In genomic region chr12:109192358-109192757, GRCh38 we compare ENCODE assay signal across 14 cellular contexts.
A peak's percentile ranks its signal among the peaks of the same experiment; 100 is the strongest.
DNase-seq lines count a peak whose midpoint lies in the region; ATAC-seq and TF ChIP-seq lines count a peak whose summit lies in the region.
"Had no signal": no experiment of that assay in that cellular context is flagged by ENCODE, and none has a peak within 500 bp of the region (broad histone marks: within the 10 kb centered on the region; RNA-seq: fewer than 3 reads in every experiment).

No MANE protein-coding gene starts in this region.

- no peak overlapping the region for H2AFZ ChIP-seq in GM23248
- H2AFZ ChIP-seq in OCI-LY7 (ENCODE audit: low read length): no peak overlapping the region

- no peak overlapping the region for H3K56ac ChIP-seq in mesendoderm (ENCODE audit: low read length)

- no peaks in the 10 kb centered on the region for H3K79me1 ChIP-seq in mesendoderm (ENCODE audit: low read length)

- H2BK120ac ChIP-seq in mesendoderm (ENCODE audit: low read depth, low read length): no peak overlapping the region

- intact Hi-C loops in OCI-LY7 (cut with micrococcal nuclease; ENCODE audit: unreplicated experiment): no loop called here

- H3K18ac ChIP-seq in mesendoderm (ENCODE audit: low read length): no peak overlapping the region

- no peak overlapping the region for H2BK5ac ChIP-seq in mesendoderm (ENCODE audit: low read length)

- no TSS peak for BruUV-seq in OCI-LY7 (replicated peaks; lab: Mats Ljungman, UMichigan)

- H3K23ac ChIP-seq in mesendoderm (ENCODE audit: low read length): no peak overlapping the region

- H2AK5ac ChIP-seq in mesendoderm (ENCODE audit: low read length): no peak overlapping the region

- no peak overlapping the region for H3K4me3 ChIP-seq in GM23248
- H3K4me3 ChIP-seq in RWPE2 (ENCODE audit: severe bottlenecking): no peak overlapping the region
- no peak overlapping the region for H3K4me3 ChIP-seq in skeletal muscle tissue (ENCODE audit: low read length in 3 of 3)
- H3K4me3 ChIP-seq in mesendoderm (ENCODE audit: low read length): no peak overlapping the region
- H3K4me3 ChIP-seq in OCI-LY7 (ENCODE audit: low read depth, low read length, poor library complexity, severe bottlenecking): no peak overlapping the region
- H3K4me3 ChIP-seq: smooth muscle cell, thyroid gland had no signal

- no peak overlapping the region for H4K5ac ChIP-seq in mesendoderm (ENCODE audit: low read length)

- H4K20me1 ChIP-seq in GM23248 (ENCODE audit: insufficient read depth) (no peaks in the 10 kb centered on the region), OCI-LY7 (ENCODE audit: insufficient read depth, low read length) (no peaks in the 10 kb centered on the region)

- no peak overlapping the region for H3K4ac ChIP-seq in mesendoderm (ENCODE audit: low read depth, low read length)

- in situ Hi-C loops in GM23248 (cut with MboI): no loop called here

- H4K8ac ChIP-seq in mesendoderm (ENCODE audit: low read depth, low read length): no peak overlapping the region

- no peaks in the 10 kb centered on the region for H3K9me2 ChIP-seq in GM23248 (ENCODE audit: insufficient read depth)
- no peaks in the 10 kb centered on the region for H3K9me2 ChIP-seq in OCI-LY7 (ENCODE audit: insufficient read depth, low read length)

- no peaks in the 10 kb centered on the region for H3K36me3 ChIP-seq in GM23248 (ENCODE audit: low read depth)
- H3K36me3 ChIP-seq in RWPE2 (ENCODE audit: low read depth): peaks cover 14% of the 10 kb centered on the region; the same call in 1 of the 2 replicates
- peaks cover 56 to 92% (median 79%) of the 10 kb centered on the region in 3 donors for H3K36me3 ChIP-seq in skeletal muscle tissue (ENCODE audit: control insufficient read depth in 3 of 3, insufficient read depth in 3 of 3, low read length in 3 of 3)
- no peaks in the 10 kb centered on the region for H3K36me3 ChIP-seq in mesendoderm (ENCODE audit: control insufficient read depth, insufficient read depth, low read length)
- peaks cover 21% of the 10 kb centered on the region; the same call in 1 of the 2 replicates for H3K36me3 ChIP-seq in OCI-LY7 (ENCODE audit: insufficient read depth, low read length)

- H3K27me3 ChIP-seq in GM23248 (replicated peaks; ENCODE audit: insufficient read depth) (no peaks in the 10 kb centered on the region), RWPE2 (ENCODE audit: insufficient read depth, poor library complexity, severe bottlenecking) (no peaks in the 10 kb centered on the region), skeletal muscle tissue (ENCODE audit: control insufficient read depth in 3 of 3, insufficient read depth in 3 of 3, low read length in 3 of 3) (no peaks in the 10 kb centered on the region), mesendoderm (ENCODE audit: insufficient read depth, low read length, poor library complexity) (no peaks in the 10 kb centered on the region)
- H3K27me3 ChIP-seq: thyroid gland had no signal

- 51 to 57% methylated on average over 3 of the region's 3 CpGs for WGBS in GM23248 (ENCODE audit: low coverage in 1 of 2, low lambda C conversion rate in 2 of 2, missing lambda C conversion rate in 2 of 2), 2 experiments
- WGBS in mesendoderm (ENCODE audit: extremely low coverage, insufficient coverage, low lambda C conversion rate): no CpG with 5 or more reads among the region's 3 CpGs

- ATAC-seq in RWPE2 (ENCODE audit: low read depth): peak; percentile 93
- ATAC-seq: Panc1 had no signal

- TF ChIP-seq CTCF in RWPE2 (IDR thresholded peaks at IDR 0.05; ENCODE audit: poor library complexity, severe bottlenecking): no peak
- TF ChIP-seq CTCF in OCI-LY7 (conservative IDR thresholded peaks at IDR 0.05; ENCODE audit: low read length): no peak

- H3K4me1 ChIP-seq in GM23248 (ENCODE audit: insufficient read depth) (0 out of 2 replicates have a peak, but pooled peaks cover 10% of the 10 kb centered on the region), RWPE2 (ENCODE audit: insufficient read depth, poor library complexity, severe bottlenecking) (peaks cover 27% of the 10 kb centered on the region), skeletal muscle tissue (ENCODE audit: control insufficient read depth in 3 of 3, insufficient read depth in 3 of 3, low read length in 3 of 3) (peaks cover 4 to 27% (median 22%) of the 10 kb centered on the region in 3 donors), mesendoderm (ENCODE audit: control insufficient read depth, low read depth, low read length) (peaks cover 2% of the 10 kb centered on the region), OCI-LY7 (ENCODE audit: insufficient read depth, low read length, poor library complexity, severe bottlenecking) (no peaks in the 10 kb centered on the region)
- H3K4me1 ChIP-seq: thyroid gland had no signal

- CTCF ChIA-PET in OCI-LY7 (lab: Charles Lee; ENCODE audit: unreplicated experiment): no interaction called here

- H3K9ac ChIP-seq in GM23248 (no peak overlapping the region), skeletal muscle tissue (ENCODE audit: low read depth in 1 of 3, low read length in 3 of 3) (peak overlapping the region in 1 of 3 donors; percentile 10), mesendoderm (ENCODE audit: low read length) (no peak overlapping the region)

- no peaks in the 10 kb centered on the region for H3F3A ChIP-seq in GM23248 (ENCODE audit: insufficient read depth)

- no peaks in the 10 kb centered on the region for H3K9me3 ChIP-seq in GM23248 (ENCODE audit: low read depth)
- no peaks in the 10 kb centered on the region for H3K9me3 ChIP-seq in RWPE2 (ENCODE audit: severe bottlenecking)
- H3K9me3 ChIP-seq in skeletal muscle tissue (ENCODE audit: control insufficient read depth in 3 of 3, low read length in 3 of 3): no peaks in the 10 kb centered on the region
- H3K9me3 ChIP-seq in OCI-LY7 (ENCODE audit: low read length): no peaks in the 10 kb centered on the region
- H3K9me3 ChIP-seq: thyroid gland had no signal

- H3K4me2 ChIP-seq in GM23248 (ENCODE audit: unreplicated experiment): no peak overlapping the region
- no peak overlapping the region for H3K4me2 ChIP-seq in mesendoderm (ENCODE audit: low read length)
- H3K4me2 ChIP-seq in OCI-LY7 (ENCODE audit: low read length): no peak overlapping the region
- H3K4me2 ChIP-seq: smooth muscle cell had no signal

- POLR2A ChIA-PET in OCI-LY7 (lab: Charles Lee): no interaction called here

- DNase-seq in GM23248: peak; percentile 88
- DNase-seq in RWPE2 (ENCODE audit: low spot score): no peak
- peak; percentile 54 for DNase-seq in fibroblast of peridontal ligament (ENCODE audit: extremely low read depth)
- no peak for DNase-seq in mesendoderm
- no peak for DNase-seq in NCI-H345 treated with DMSO at 0.1 percent for 48 hours (lab: John Stamatoyannopoulos, UW; ENCODE audit: unreplicated experiment)
- DNase-seq in OCI-LY7 (ENCODE audit: low spot score): no peak
- DNase-seq: activated naive CD4-positive, alpha-beta T cell treated with Interleukin-2 at 50 U/mL for 16 hours; foreskin melanocyte; Karpas-422; left cardiac atrium; thyroid gland had no signal

- H3K79me2 ChIP-seq in GM23248 (ENCODE audit: insufficient read depth): no peaks in the 10 kb centered on the region
- no peaks in the 10 kb centered on the region for H3K79me2 ChIP-seq in mesendoderm (ENCODE audit: control insufficient read depth, insufficient read depth, low read length)
- H3K79me2 ChIP-seq in OCI-LY7 (ENCODE audit: insufficient read depth, low read depth, low read length): no peaks in the 10 kb centered on the region

- H3K27ac ChIP-seq in GM23248 (no peak overlapping the region), RWPE2 (ENCODE audit: poor library complexity, severe bottlenecking) (peak overlapping the region; percentile 92), skeletal muscle tissue (ENCODE audit: low read depth, low read length) (peak overlapping the region; percentile 64), mesendoderm (ENCODE audit: low read depth, low read length) (no peak overlapping the region), OCI-LY7 (ENCODE audit: low read depth, low read length, poor library complexity, severe bottlenecking) (no peak overlapping the region)
- H3K27ac ChIP-seq: thyroid gland had no signal

- no peak overlapping the region for H2BK15ac ChIP-seq in mesendoderm (replicated peaks; ENCODE audit: low read depth)

Comparison
In these comparisons a context has a peak if more than half of its experiments do, and no peak if none do; other contexts are left out.
1. DNase-seq: peak in GM23248 (single experiment) and fibroblast of peridontal ligament (single experiment); none in RWPE2 (single experiment), mesendoderm (single experiment), NCI-H345 treated with DMSO at 0.1 percent for 48 hours (single experiment) and OCI-LY7 (single experiment).
2. H3K27ac ChIP-seq: peak in RWPE2 (single experiment) and skeletal muscle tissue (single experiment); none in GM23248 (single experiment), mesendoderm (single experiment) and OCI-LY7 (single experiment).